1 cellular context compared by ENCODE assay signal in the genomic region with DNA sequence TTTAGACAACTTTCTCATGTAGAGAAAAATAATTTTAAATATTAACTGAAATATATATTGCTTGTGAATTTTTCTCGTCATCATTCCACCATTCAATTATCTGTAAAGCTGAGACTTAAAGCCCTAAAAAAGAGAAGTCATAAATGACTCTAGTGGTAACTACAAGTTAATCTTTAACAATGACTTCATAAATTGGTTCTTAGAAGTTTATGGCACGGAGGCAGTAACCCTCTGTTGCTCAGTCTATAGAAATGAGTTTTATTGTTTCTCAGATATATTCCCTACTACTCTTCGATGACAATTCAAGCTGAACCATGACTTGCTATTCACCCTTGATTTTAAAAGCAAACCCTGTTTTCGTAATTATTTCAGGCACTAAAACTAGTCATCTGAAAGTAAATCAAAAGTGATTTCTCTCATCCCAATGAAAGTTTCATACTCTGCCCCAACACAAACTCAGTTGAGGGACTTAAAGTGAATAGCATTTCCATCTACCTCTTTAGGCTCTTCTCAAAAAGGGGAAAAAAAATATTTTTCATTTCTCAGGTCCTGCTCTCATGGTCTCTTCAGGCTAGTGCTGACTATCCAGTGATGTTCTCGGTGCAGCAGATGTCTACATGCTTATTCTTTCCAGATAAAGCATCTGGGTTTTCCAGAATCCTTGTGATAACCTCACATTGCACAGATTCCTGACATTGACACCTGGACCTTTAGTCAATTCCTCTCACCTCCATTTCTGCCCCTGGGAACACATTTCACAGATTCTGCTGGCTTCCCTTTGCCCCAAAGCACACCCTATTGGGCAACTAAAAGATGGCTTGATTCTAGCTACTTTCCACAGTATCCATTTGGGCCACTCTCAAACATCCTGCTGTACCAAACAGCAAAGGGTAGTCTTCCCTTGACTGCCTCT.
TF ChIP-seq lines count a peak whose summit lies in the region.

No MANE protein-coding gene starts in this region.

TF ChIP-seq in GM12878, 131 proteins besides CTCF, POLR2A, EP300 and RAD21 (continued from another document and continues in another):
- TF ChIP-seq MYC (IDR thresholded peaks at IDR 0.05; ENCODE audit: insufficient read depth, insufficient read length, insufficient replicate concordance, low read length, severe bottlenecking) (no peak), PAX5 (IDR thresholded peaks at IDR 0.05; ENCODE audit: borderline replicate concordance, low read depth, low read length) (no peak), NR2C2 (IDR thresholded peaks at IDR 0.05; ENCODE audit: borderline replicate concordance, control insufficient read depth, insufficient read length, low read depth) (no peak), GABPA (IDR thresholded peaks at IDR 0.05; ENCODE audit: low read depth) (no peak), ZNF217 (IDR thresholded peaks at IDR 0.05) (peak; percentile 74; the same call in 1 of the 2 replicates), SRF (IDR thresholded peaks at IDR 0.05; ENCODE audit: low read depth in 2 of 2, low read length in 2 of 2) (no peak), ZSCAN29 (IDR thresholded peaks at IDR 0.05) (0 out of 2 replicates have a peak, but pooled peaks have one; percentile 12), BCL11A (IDR thresholded peaks at IDR 0.05; ENCODE audit: low read depth, low read length) (peak; percentile 31; the same call in 1 of the 2 replicates), FOXK2 (IDR thresholded peaks at IDR 0.05) (no peak), IKZF2 (IDR thresholded peaks at IDR 0.05) (peak; percentile 64 to 65; a peak in 2 of 4 replicates), SIN3A (IDR thresholded peaks at IDR 0.05; ENCODE audit: low read depth, low read length) (no peak), ATF7 (IDR thresholded peaks at IDR 0.05; ENCODE audit: low read depth) (peak; percentile 91), STAT1 (conservative IDR thresholded peaks at IDR 0.05) (no peak), ZNF24 (IDR thresholded peaks at IDR 0.05) (no peak; the same call in 1 of the 2 replicates), KLF5 (IDR thresholded peaks at IDR 0.05; ENCODE audit: partially characterized antibody) (no peak), LARP7 (IDR thresholded peaks at IDR 0.05) (no peak), TCF12 (IDR thresholded peaks at IDR 0.05; ENCODE audit: low read depth, low read length) (no peak), EED (IDR thresholded peaks at IDR 0.05; ENCODE audit: low read depth) (no peak), CREM (IDR thresholded peaks at IDR 0.05; ENCODE audit: low read depth) (no peak), NFYA (IDR thresholded peaks at IDR 0.05; ENCODE audit: borderline replicate concordance, low read depth, low read length) (no peak), RAD51 (IDR thresholded peaks at IDR 0.05) (no peak), BRCA1 (IDR thresholded peaks at IDR 0.05; ENCODE audit: low read depth, low read length) (no peak), CHD4 (IDR thresholded peaks at IDR 0.05) (no peak), NRF1 (conservative IDR thresholded peaks at IDR 0.05; ENCODE audit: low read depth, low read length) (no peak), EGR1 (IDR thresholded peaks at IDR 0.05; ENCODE audit: borderline replicate concordance in 1 of 2, low read depth in 2 of 2, low read length in 2 of 2) (no peak), FOS (IDR thresholded peaks at IDR 0.05; ENCODE audit: borderline replicate concordance, extremely low read depth, insufficient read length) (no peak), NFXL1 (IDR thresholded peaks at IDR 0.05; ENCODE audit: borderline replicate concordance) (no peak)
- TF ChIP-seq, protein P1, sequence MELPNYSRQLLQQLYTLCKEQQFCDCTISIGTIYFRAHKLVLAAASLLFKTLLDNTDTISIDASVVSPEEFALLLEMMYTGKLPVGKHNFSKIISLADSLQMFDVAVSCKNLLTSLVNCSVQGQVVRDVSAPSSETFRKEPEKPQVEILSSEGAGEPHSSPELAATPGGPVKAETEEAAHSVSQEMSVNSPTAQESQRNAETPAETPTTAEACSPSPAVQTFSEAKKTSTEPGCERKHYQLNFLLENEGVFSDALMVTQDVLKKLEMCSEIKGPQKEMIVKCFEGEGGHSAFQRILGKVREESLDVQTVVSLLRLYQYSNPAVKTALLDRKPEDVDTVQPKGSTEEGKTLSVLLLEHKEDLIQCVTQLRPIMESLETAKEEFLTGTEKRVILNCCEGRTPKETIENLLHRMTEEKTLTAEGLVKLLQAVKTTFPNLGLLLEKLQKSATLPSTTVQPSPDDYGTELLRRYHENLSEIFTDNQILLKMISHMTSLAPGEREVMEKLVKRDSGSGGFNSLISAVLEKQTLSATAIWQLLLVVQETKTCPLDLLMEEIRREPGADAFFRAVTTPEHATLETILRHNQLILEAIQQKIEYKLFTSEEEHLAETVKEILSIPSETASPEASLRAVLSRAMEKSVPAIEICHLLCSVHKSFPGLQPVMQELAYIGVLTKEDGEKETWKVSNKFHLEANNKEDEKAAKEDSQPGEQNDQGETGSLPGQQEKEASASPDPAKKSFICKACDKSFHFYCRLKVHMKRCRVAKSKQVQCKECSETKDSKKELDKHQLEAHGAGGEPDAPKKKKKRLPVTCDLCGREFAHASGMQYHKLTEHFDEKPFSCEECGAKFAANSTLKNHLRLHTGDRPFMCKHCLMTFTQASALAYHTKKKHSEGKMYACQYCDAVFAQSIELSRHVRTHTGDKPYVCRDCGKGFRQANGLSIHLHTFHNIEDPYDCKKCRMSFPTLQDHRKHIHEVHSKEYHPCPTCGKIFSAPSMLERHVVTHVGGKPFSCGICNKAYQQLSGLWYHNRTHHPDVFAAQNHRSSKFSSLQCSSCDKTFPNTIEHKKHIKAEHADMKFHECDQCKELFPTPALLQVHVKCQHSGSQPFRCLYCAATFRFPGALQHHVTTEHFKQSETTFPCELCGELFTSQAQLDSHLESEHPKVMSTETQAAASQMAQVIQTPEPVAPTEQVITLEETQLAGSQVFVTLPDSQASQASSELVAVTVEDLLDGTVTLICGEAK (IDR thresholded peaks at IDR 0.05; ENCODE audit: borderline replicate concordance), result no peak
- TF ChIP-seq, protein P2, sequence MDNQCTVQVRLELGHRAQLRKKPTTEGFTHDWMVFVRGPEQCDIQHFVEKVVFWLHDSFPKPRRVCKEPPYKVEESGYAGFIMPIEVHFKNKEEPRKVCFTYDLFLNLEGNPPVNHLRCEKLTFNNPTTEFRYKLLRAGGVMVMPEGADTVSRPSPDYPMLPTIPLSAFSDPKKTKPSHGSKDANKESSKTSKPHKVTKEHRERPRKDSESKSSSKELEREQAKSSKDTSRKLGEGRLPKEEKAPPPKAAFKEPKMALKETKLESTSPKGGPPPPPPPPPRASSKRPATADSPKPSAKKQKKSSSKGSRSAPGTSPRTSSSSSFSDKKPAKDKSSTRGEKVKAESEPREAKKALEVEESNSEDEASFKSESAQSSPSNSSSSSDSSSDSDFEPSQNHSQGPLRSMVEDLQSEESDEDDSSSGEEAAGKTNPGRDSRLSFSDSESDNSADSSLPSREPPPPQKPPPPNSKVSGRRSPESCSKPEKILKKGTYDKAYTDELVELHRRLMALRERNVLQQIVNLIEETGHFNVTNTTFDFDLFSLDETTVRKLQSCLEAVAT (IDR thresholded peaks at IDR 0.05), result no peak
- TF ChIP-seq, protein P3, sequence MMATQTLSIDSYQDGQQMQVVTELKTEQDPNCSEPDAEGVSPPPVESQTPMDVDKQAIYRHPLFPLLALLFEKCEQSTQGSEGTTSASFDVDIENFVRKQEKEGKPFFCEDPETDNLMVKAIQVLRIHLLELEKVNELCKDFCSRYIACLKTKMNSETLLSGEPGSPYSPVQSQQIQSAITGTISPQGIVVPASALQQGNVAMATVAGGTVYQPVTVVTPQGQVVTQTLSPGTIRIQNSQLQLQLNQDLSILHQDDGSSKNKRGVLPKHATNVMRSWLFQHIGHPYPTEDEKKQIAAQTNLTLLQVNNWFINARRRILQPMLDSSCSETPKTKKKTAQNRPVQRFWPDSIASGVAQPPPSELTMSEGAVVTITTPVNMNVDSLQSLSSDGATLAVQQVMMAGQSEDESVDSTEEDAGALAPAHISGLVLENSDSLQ (IDR thresholded peaks at IDR 0.05), result no peak
- TF ChIP-seq, protein P4, sequence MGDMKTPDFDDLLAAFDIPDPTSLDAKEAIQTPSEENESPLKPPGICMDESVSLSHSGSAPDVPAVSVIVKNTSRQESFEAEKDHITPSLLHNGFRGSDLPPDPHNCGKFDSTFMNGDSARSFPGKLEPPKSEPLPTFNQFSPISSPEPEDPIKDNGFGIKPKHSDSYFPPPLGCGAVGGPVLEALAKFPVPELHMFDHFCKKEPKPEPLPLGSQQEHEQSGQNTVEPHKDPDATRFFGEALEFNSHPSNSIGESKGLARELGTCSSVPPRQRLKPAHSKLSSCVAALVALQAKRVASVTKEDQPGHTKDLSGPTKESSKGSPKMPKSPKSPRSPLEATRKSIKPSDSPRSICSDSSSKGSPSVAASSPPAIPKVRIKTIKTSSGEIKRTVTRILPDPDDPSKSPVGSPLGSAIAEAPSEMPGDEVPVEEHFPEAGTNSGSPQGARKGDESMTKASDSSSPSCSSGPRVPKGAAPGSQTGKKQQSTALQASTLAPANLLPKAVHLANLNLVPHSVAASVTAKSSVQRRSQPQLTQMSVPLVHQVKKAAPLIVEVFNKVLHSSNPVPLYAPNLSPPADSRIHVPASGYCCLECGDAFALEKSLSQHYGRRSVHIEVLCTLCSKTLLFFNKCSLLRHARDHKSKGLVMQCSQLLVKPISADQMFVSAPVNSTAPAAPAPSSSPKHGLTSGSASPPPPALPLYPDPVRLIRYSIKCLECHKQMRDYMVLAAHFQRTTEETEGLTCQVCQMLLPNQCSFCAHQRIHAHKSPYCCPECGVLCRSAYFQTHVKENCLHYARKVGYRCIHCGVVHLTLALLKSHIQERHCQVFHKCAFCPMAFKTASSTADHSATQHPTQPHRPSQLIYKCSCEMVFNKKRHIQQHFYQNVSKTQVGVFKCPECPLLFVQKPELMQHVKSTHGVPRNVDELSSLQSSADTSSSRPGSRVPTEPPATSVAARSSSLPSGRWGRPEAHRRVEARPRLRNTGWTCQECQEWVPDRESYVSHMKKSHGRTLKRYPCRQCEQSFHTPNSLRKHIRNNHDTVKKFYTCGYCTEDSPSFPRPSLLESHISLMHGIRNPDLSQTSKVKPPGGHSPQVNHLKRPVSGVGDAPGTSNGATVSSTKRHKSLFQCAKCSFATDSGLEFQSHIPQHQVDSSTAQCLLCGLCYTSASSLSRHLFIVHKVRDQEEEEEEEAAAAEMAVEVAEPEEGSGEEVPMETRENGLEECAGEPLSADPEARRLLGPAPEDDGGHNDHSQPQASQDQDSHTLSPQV (IDR thresholded peaks at IDR 0.05), result no peak
- TF ChIP-seq, protein P5, sequence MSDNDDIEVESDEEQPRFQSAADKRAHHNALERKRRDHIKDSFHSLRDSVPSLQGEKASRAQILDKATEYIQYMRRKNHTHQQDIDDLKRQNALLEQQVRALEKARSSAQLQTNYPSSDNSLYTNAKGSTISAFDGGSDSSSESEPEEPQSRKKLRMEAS (IDR thresholded peaks at IDR 0.05; ENCODE audit: low read depth, low read length), result no peak
- TF ChIP-seq, protein P6, sequence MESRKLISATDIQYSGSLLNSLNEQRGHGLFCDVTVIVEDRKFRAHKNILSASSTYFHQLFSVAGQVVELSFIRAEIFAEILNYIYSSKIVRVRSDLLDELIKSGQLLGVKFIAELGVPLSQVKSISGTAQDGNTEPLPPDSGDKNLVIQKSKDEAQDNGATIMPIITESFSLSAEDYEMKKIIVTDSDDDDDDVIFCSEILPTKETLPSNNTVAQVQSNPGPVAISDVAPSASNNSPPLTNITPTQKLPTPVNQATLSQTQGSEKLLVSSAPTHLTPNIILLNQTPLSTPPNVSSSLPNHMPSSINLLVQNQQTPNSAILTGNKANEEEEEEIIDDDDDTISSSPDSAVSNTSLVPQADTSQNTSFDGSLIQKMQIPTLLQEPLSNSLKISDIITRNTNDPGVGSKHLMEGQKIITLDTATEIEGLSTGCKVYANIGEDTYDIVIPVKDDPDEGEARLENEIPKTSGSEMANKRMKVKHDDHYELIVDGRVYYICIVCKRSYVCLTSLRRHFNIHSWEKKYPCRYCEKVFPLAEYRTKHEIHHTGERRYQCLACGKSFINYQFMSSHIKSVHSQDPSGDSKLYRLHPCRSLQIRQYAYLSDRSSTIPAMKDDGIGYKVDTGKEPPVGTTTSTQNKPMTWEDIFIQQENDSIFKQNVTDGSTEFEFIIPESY (IDR thresholded peaks at IDR 0.05), result no peak
- TF ChIP-seq, protein P7, sequence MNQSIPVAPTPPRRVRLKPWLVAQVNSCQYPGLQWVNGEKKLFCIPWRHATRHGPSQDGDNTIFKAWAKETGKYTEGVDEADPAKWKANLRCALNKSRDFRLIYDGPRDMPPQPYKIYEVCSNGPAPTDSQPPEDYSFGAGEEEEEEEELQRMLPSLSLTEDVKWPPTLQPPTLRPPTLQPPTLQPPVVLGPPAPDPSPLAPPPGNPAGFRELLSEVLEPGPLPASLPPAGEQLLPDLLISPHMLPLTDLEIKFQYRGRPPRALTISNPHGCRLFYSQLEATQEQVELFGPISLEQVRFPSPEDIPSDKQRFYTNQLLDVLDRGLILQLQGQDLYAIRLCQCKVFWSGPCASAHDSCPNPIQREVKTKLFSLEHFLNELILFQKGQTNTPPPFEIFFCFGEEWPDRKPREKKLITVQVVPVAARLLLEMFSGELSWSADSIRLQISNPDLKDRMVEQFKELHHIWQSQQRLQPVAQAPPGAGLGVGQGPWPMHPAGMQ (IDR thresholded peaks at IDR 0.05; ENCODE audit: borderline replicate concordance), result no peak
- TF ChIP-seq, protein P8, sequence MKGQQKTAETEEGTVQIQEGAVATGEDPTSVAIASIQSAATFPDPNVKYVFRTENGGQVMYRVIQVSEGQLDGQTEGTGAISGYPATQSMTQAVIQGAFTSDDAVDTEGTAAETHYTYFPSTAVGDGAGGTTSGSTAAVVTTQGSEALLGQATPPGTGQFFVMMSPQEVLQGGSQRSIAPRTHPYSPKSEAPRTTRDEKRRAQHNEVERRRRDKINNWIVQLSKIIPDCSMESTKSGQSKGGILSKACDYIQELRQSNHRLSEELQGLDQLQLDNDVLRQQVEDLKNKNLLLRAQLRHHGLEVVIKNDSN (IDR thresholded peaks at IDR 0.05; ENCODE audit: borderline replicate concordance, extremely low read length, insufficient read depth, low read depth, low read length), result no peak
- TF ChIP-seq, protein P9, sequence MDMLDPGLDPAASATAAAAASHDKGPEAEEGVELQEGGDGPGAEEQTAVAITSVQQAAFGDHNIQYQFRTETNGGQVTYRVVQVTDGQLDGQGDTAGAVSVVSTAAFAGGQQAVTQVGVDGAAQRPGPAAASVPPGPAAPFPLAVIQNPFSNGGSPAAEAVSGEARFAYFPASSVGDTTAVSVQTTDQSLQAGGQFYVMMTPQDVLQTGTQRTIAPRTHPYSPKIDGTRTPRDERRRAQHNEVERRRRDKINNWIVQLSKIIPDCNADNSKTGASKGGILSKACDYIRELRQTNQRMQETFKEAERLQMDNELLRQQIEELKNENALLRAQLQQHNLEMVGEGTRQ (IDR thresholded peaks at IDR 0.05; ENCODE audit: borderline replicate concordance, low read depth, low read length), result no peak
- TF ChIP-seq, protein P10, sequence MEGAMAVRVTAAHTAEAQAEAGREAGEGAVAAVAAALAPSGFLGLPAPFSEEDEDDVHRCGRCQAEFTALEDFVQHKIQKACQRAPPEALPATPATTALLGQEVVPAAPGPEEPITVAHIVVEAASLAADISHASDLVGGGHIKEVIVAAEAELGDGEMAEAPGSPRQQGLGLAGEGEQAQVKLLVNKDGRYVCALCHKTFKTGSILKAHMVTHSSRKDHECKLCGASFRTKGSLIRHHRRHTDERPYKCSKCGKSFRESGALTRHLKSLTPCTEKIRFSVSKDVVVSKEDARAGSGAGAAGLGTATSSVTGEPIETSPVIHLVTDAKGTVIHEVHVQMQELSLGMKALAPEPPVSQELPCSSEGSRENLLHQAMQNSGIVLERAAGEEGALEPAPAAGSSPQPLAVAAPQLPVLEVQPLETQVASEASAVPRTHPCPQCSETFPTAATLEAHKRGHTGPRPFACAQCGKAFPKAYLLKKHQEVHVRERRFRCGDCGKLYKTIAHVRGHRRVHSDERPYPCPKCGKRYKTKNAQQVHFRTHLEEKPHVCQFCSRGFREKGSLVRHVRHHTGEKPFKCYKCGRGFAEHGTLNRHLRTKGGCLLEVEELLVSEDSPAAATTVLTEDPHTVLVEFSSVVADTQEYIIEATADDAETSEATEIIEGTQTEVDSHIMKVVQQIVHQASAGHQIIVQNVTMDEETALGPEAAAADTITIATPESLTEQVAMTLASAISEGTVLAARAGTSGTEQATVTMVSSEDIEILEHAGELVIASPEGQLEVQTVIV (IDR thresholded peaks at IDR 0.05; ENCODE audit: borderline replicate concordance, partially characterized antibody), result no peak
